In the genomic region with DNA sequence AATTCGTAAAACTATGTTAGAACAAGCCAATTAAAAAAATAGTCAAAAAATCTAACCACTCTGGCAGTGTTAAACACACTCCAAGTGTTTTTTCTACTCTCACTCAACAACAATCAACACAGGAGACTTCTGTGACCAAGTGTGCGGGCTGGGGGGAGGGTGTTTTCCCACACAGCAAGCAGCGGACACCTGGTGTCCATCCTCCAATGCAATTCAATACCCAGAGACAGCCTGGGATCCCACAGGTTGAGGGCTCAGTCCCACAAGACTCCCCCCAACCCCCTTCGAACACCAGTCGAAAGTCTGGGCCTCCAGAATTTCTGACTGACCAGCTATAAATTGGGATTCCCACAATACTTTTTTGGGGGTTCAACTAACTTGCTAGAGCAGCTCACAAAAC, we compare ENCODE assay signal across 16 cellular contexts.
"Had no signal": no experiment of that assay in that cellular context is flagged by ENCODE, and none has a peak within 500 bp of the region (broad histone marks: within the 10 kb centered on the region; RNA-seq: fewer than 3 reads in every experiment).

No MANE protein-coding gene starts in this region.

- ATAC-seq: esophagus mucosa; natural killer cell treated with Interleukin-12 subunit alpha and Interleukin-12 subunit beta and Interleukin-15 and Interleukin-18, amount 100 ng/mL, for 72 hours; sciatic nerve had no signal

- H3K4me1 ChIP-seq: left ventricle myocardium inferior, transverse colon had no signal

- H3K9me3 Mint-ChIP-seq: activated CD4-positive, alpha-beta T cell treated with anti-CD3 and anti-CD28 coated beads, Interleukin-2, amount 10 ng/mL, durations not matched to agents 7 days and 5 days; activated naive CD4-positive, alpha-beta T cell treated with anti-CD3 and anti-CD28 coated beads, Interleukin-2, amount 50 U/mL, for 24 hours; dendritic cell treated with granulocyte-macrophage colony-stimulating factor and Interleukin-4, amounts not matched to agents 40 ng/mL and 50 ng/mL, for 4 days; memory B cell; natural killer cell treated with Interleukin-12 subunit alpha and Interleukin-12 subunit beta and Interleukin-15 and Interleukin-18, amount 100 ng/mL, for 72 hours had no signal

- H3K4me3 ChIP-seq: left ventricle myocardium inferior, transverse colon had no signal

- H3K27me3 ChIP-seq: brain microvascular endothelial cell, transverse colon had no signal

- DNase-seq: activated CD4-positive, alpha-beta T cell treated with anti-CD3 and anti-CD28 coated beads, Interleukin-2, amount 10 ng/mL, durations not matched to agents 7 days and 5 days; activated effector memory CD4-positive, alpha-beta T cell treated with Interleukin-2 at 50 U/mL for 16 hours; amygdala; brain microvascular endothelial cell; left ventricle myocardium inferior; stimulated activated CD4-positive, alpha-beta T cell treated with anti-CD3 and anti-CD28 coated beads, Interleukin-2, amount 100 ng/mL, for 24 hours; stimulated activated naive CD4-positive, alpha-beta T cell; substantia nigra; transverse colon had no signal

- H3K27me3 Mint-ChIP-seq: activated CD4-positive, alpha-beta T cell treated with anti-CD3 and anti-CD28 coated beads, Interleukin-2, amount 10 ng/mL, durations not matched to agents 7 days and 5 days; activated naive CD4-positive, alpha-beta T cell treated with anti-CD3 and anti-CD28 coated beads, Interleukin-2, amount 50 U/mL, for 24 hours; dendritic cell treated with granulocyte-macrophage colony-stimulating factor and Interleukin-4, amounts not matched to agents 40 ng/mL and 50 ng/mL, for 4 days; memory B cell; natural killer cell treated with Interleukin-12 subunit alpha and Interleukin-12 subunit beta and Interleukin-15 and Interleukin-18, amount 100 ng/mL, for 72 hours had no signal

- H3K4me3 Mint-ChIP-seq: activated CD4-positive, alpha-beta T cell treated with anti-CD3 and anti-CD28 coated beads, Interleukin-2, amount 10 ng/mL, durations not matched to agents 7 days and 5 days; activated naive CD4-positive, alpha-beta T cell treated with anti-CD3 and anti-CD28 coated beads, Interleukin-2, amount 50 U/mL, for 24 hours; dendritic cell treated with granulocyte-macrophage colony-stimulating factor and Interleukin-4, amounts not matched to agents 40 ng/mL and 50 ng/mL, for 4 days; natural killer cell treated with Interleukin-12 subunit alpha and Interleukin-12 subunit beta and Interleukin-15 and Interleukin-18, amount 100 ng/mL, for 72 hours had no signal

- H3K27ac ChIP-seq: brain microvascular endothelial cell, left ventricle myocardium inferior, transverse colon, VCaP had no signal

- H3K27ac Mint-ChIP-seq: activated CD4-positive, alpha-beta T cell treated with anti-CD3 and anti-CD28 coated beads, Interleukin-2, amount 10 ng/mL, durations not matched to agents 7 days and 5 days; activated naive CD4-positive, alpha-beta T cell treated with anti-CD3 and anti-CD28 coated beads, Interleukin-2, amount 50 U/mL, for 24 hours; dendritic cell treated with granulocyte-macrophage colony-stimulating factor and Interleukin-4, amounts not matched to agents 40 ng/mL and 50 ng/mL, for 4 days; memory B cell had no signal

- H3K9me3 ChIP-seq: left ventricle myocardium inferior, transverse colon had no signal
